Comparison of ENCODE assay signal across 1 cellular context in the genomic region with DNA sequence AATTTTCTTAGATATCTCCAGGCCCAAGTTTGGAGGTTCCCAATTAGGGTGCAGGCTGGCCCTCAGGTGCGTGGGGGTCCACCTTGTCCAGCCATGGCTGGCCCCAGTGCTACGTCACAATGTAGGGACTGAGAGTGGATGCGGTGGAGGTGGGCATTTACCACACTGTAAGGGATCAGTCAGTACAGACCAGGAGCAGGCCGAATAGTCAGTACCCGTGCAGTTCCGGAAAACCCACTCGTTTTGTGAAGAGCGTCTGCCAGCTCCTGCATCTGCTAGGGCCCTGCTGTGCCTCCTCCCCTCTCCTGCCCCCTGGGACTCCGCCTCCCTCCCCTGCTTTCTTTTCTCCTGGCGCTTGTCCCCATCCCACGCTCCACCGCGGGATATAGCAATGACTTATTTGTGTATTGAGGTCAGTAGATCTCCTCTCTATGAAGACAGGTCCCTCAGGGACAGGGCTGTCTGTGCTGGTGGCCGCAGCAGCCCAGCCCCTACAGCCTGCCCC.
TF ChIP-seq lines count a peak whose summit lies in the region.

No MANE protein-coding gene starts in this region.

TF ChIP-seq in WTC11, 78 proteins besides CTCF, POLR2A, EP300 and RAD21 (continued from another document):
- TF ChIP-seq, protein P1, sequence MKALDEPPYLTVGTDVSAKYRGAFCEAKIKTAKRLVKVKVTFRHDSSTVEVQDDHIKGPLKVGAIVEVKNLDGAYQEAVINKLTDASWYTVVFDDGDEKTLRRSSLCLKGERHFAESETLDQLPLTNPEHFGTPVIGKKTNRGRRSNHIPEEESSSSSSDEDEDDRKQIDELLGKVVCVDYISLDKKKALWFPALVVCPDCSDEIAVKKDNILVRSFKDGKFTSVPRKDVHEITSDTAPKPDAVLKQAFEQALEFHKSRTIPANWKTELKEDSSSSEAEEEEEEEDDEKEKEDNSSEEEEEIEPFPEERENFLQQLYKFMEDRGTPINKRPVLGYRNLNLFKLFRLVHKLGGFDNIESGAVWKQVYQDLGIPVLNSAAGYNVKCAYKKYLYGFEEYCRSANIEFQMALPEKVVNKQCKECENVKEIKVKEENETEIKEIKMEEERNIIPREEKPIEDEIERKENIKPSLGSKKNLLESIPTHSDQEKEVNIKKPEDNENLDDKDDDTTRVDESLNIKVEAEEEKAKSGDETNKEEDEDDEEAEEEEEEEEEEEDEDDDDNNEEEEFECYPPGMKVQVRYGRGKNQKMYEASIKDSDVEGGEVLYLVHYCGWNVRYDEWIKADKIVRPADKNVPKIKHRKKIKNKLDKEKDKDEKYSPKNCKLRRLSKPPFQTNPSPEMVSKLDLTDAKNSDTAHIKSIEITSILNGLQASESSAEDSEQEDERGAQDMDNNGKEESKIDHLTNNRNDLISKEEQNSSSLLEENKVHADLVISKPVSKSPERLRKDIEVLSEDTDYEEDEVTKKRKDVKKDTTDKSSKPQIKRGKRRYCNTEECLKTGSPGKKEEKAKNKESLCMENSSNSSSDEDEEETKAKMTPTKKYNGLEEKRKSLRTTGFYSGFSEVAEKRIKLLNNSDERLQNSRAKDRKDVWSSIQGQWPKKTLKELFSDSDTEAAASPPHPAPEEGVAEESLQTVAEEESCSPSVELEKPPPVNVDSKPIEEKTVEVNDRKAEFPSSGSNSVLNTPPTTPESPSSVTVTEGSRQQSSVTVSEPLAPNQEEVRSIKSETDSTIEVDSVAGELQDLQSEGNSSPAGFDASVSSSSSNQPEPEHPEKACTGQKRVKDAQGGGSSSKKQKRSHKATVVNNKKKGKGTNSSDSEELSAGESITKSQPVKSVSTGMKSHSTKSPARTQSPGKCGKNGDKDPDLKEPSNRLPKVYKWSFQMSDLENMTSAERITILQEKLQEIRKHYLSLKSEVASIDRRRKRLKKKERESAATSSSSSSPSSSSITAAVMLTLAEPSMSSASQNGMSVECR (CRISPR knock-in tag; IDR thresholded peaks at IDR 0.05; ENCODE audit: borderline replicate concordance) = no peak
